Comparison of ENCODE assay signal across 23 cellular contexts in the genomic region with DNA sequence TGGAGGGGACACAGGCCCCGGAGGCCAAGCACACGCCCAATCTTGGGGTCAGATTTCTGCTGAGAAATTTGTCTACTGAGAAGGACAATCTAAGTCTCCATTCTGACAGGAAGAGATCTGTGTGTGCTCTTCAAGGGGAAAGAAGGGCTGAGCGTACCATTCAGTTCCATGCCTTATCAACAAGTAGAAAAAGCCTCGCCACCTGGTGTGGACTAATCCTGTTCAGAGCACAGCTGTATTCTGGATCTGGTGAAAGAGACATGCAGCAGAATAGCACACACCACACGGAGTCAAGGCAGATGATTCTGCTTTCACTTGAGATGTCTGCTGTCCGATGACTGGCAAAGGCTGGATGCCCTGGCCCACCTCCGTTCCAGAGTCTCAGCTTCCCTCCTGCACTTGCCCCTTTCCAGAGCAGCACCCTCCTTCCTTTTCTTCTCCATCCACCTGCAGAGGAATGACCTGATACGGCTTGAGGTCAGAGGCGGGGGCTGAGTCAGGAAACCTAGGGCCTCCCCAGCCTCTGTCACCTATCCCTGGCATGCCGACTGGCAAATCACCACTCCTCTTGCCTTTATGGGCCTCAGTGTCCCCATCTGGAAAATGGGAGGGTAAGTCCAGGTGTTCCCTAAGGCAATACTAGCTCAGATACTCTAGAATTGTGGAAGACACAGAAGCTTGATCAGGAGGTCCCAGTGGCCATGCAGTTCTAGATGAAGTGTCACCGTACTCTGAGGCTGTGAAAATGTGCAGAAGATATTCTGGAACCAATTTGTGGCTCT. TPM values are rescaled to one million over a fixed set of nuclear protein-coding genes. Genes with fewer than 3 reads are reported as not detected.
DNase-seq lines count a peak whose midpoint lies in the region; ATAC-seq, FAIRE-seq and TF ChIP-seq lines count a peak whose summit lies in the region.
"Had no signal": no experiment of that assay in that cellular context is flagged by ENCODE, and none has a peak within 500 bp of the region (broad histone marks: within the 10 kb centered on the region; RNA-seq: fewer than 3 reads in every experiment).

No MANE protein-coding gene starts in this region.

- intact Hi-C loops in HepG2 (cut with micrococcal nuclease; ENCODE audit: unreplicated experiment) (no loop called here), right lobe of liver (cut with DNase I) (loop anchor here in 1 of 2 donors (10.0 kb wide), 1 partner anchor 57 kb away; no protein-coding TSS in a partner anchor)
- intact Hi-C loops in dendritic cell treated with granulocyte-macrophage colony-stimulating factor and Interleukin-4, amounts not matched to agents 40 ng/mL and 50 ng/mL, for 4 days (cut with micrococcal nuclease), result no loop called here

- in situ Hi-C loops in HepG2 (cut with HindIII; ENCODE audit: extremely low pct_ligation_motif_present, low pct_unique_long_range_greater_than_20kb), result no loop called here

- H3K4me1 Mint-ChIP-seq in dendritic cell treated with granulocyte-macrophage colony-stimulating factor and Interleukin-4, amounts not matched to agents 40 ng/mL and 50 ng/mL, for 4 days (ENCODE audit: low read depth), result peaks cover 79% of the 10 kb centered on the region
- peaks cover 14% of the 10 kb centered on the region for H3K4me1 Mint-ChIP-seq in activated naive CD8-positive, alpha-beta T cell treated with anti-CD3 and anti-CD28 coated beads, Interleukin-2, amount 50 U/mL, for 24 hours

- no peak overlapping the region for H3K4me2 ChIP-seq in HepG2 (ENCODE audit: low read depth, low read length)
- H3K4me2 ChIP-seq in DND-41 (ENCODE audit: insufficient read depth, low read length), result no peak overlapping the region

- no peak for FAIRE-seq in HepG2 (lab: Jason Lieb, UNC)
- FAIRE-seq in frontal cortex (lab: Jason Lieb, UNC), result no peak
- FAIRE-seq: G401.6, GM12891, HTR-8/SVneo had no signal

- H3K9ac ChIP-seq in HepG2 (ENCODE audit: insufficient read depth, low read depth, low read length) (no peak overlapping the region), DND-41 (ENCODE audit: low read depth, low read length) (no peak overlapping the region)

- H3K9me3 ChIP-seq in HepG2 (ENCODE audit: low read length), result no peaks in the 10 kb centered on the region
- H3K9me3 ChIP-seq in right lobe of liver, result no peaks in the 10 kb centered on the region
- no peaks in the 10 kb centered on the region for H3K9me3 ChIP-seq in DND-41 (ENCODE audit: insufficient read depth, low read length, severe bottlenecking)
- H3K9me3 ChIP-seq in suprapubic skin, result no peaks in the 10 kb centered on the region
- H3K9me3 ChIP-seq: BE2C had no signal

- no peaks in the 10 kb centered on the region for H3K9me3 Mint-ChIP-seq in dendritic cell treated with granulocyte-macrophage colony-stimulating factor and Interleukin-4, amounts not matched to agents 40 ng/mL and 50 ng/mL, for 4 days
- H3K9me3 Mint-ChIP-seq in activated naive CD8-positive, alpha-beta T cell treated with anti-CD3 and anti-CD28 coated beads, Interleukin-2, amount 50 U/mL, for 24 hours, result no peaks in the 10 kb centered on the region
- H3K9me3 Mint-ChIP-seq: CD8-positive, alpha-beta T cell; HFFc6; IgD-negative memory B cell had no signal

- peaks cover 15% of the 10 kb centered on the region for H3K36me3 Mint-ChIP-seq in dendritic cell treated with granulocyte-macrophage colony-stimulating factor and Interleukin-4, amounts not matched to agents 40 ng/mL and 50 ng/mL, for 4 days (ENCODE audit: low read depth)
- H3K36me3 Mint-ChIP-seq in activated naive CD8-positive, alpha-beta T cell treated with anti-CD3 and anti-CD28 coated beads, Interleukin-2, amount 50 U/mL, for 24 hours (ENCODE audit: low read depth), result no peaks in the 10 kb centered on the region
- H3K36me3 Mint-ChIP-seq: CD8-positive, alpha-beta T cell had no signal

- peak overlapping the region; percentile 84 for H3K27ac Mint-ChIP-seq in dendritic cell treated with granulocyte-macrophage colony-stimulating factor and Interleukin-4, amounts not matched to agents 40 ng/mL and 50 ng/mL, for 4 days
- no peak overlapping the region for H3K27ac Mint-ChIP-seq in activated naive CD8-positive, alpha-beta T cell treated with anti-CD3 and anti-CD28 coated beads, Interleukin-2, amount 50 U/mL, for 24 hours
- H3K27ac Mint-ChIP-seq: CD8-positive, alpha-beta T cell; HFFc6; IgD-negative memory B cell had no signal

- TF ChIP-seq CTCF in HepG2 (CRISPR knock-in tag; IDR thresholded peaks at IDR 0.05) (no peak), right lobe of liver (IDR thresholded peaks at IDR 0.05) (no peak), DND-41 (IDR thresholded peaks at IDR 0.05; ENCODE audit: borderline replicate concordance, extremely low read depth, low read length, poor library complexity, severe bottlenecking) (no peak), suprapubic skin (IDR thresholded peaks at IDR 0.05) (no peak)

- TF ChIP-seq EP300 in HepG2 (IDR thresholded peaks at IDR 0.05; ENCODE audit: low read depth in 2 of 2, low read length in 2 of 2) (no peak), HepG2 (CRISPR knock-in tag; IDR thresholded peaks at IDR 0.05; ENCODE audit: borderline replicate concordance) (no peak), suprapubic skin (IDR thresholded peaks at IDR 0.05) (no peak)

- H3K4me3 ChIP-seq in HepG2 (replicated peaks in 1 of 3; ENCODE audit: insufficient read depth in 1 of 3, low read depth in 2 of 3, low read length in 3 of 3), result no peak overlapping the region
- no peak overlapping the region for H3K4me3 ChIP-seq in right lobe of liver
- H3K4me3 ChIP-seq in DND-41 (ENCODE audit: low read depth in 1 of 2, low read length in 2 of 2), result no peak overlapping the region
- H3K4me3 ChIP-seq in suprapubic skin, result no peak overlapping the region

- peaks cover 67% of the 10 kb centered on the region for H3K4me1 ChIP-seq in HepG2 (ENCODE audit: insufficient read depth, low read length)
- peaks cover 0 to 15% (median 2%) of the 10 kb centered on the region in 4 donors for H3K4me1 ChIP-seq in right lobe of liver
- H3K4me1 ChIP-seq in DND-41 (ENCODE audit: insufficient read depth, low read length), result no peaks in the 10 kb centered on the region
- peaks cover 3% of the 10 kb centered on the region for H3K4me1 ChIP-seq in suprapubic skin

- no peaks in the 10 kb centered on the region for H3K36me3 ChIP-seq in HepG2 (replicated peaks in 1 of 2; ENCODE audit: control insufficient read depth in 1 of 2, insufficient read depth in 2 of 2, low read length in 2 of 2)
- H3K36me3 ChIP-seq in right lobe of liver, result no peaks in the 10 kb centered on the region
- H3K36me3 ChIP-seq in DND-41 (ENCODE audit: insufficient read depth, low read length), result no peaks in the 10 kb centered on the region
- H3K36me3 ChIP-seq in suprapubic skin, result no peaks in the 10 kb centered on the region
- H3K36me3 ChIP-seq: BE2C had no signal

- no peaks in the 10 kb centered on the region for H3K27me3 Mint-ChIP-seq in dendritic cell treated with granulocyte-macrophage colony-stimulating factor and Interleukin-4, amounts not matched to agents 40 ng/mL and 50 ng/mL, for 4 days
- peaks cover 4% of the 10 kb centered on the region for H3K27me3 Mint-ChIP-seq in activated naive CD8-positive, alpha-beta T cell treated with anti-CD3 and anti-CD28 coated beads, Interleukin-2, amount 50 U/mL, for 24 hours

- H3K27ac ChIP-seq in HepG2 (ENCODE audit: extremely low read length, insufficient read depth, low read length) (no peak overlapping the region), right lobe of liver (no peak overlapping the region), DND-41 (ENCODE audit: low read length) (no peak overlapping the region), suprapubic skin (peak overlapping the region; percentile 73)

- H3K27me3 ChIP-seq in HepG2 (ENCODE audit: control insufficient read depth in 1 of 2, insufficient read depth in 2 of 2, low read length in 2 of 2) (no peaks in the 10 kb centered on the region), right lobe of liver (no peaks in the 10 kb centered on the region), DND-41 (ENCODE audit: insufficient read depth, low read length, poor library complexity) (no peaks in the 10 kb centered on the region), suprapubic skin (no peaks in the 10 kb centered on the region)
- H3K27me3 ChIP-seq: BE2C had no signal

- H3K79me2 ChIP-seq in HepG2 (ENCODE audit: insufficient read depth, low read length) (no peaks in the 10 kb centered on the region), DND-41 (ENCODE audit: insufficient read depth, low read length) (no peaks in the 10 kb centered on the region)

- TF ChIP-seq RAD21 in HepG2 (CRISPR knock-in tag; IDR thresholded peaks at IDR 0.05), result no peak

- DNase-seq in HepG2 (ENCODE audit: low spot score), result no peak
- no peak for DNase-seq in right lobe of liver
- no peak for DNase-seq in DND-41
- no peak for DNase-seq in suprapubic skin (ENCODE audit: low spot score in 2 of 2)
- DNase-seq in activated naive CD8-positive, alpha-beta T cell treated with anti-CD3 and anti-CD28 coated beads, Interleukin-2, amount 50 U/mL, for 24 hours, result no peak
- DNase-seq in frontal cortex (ENCODE audit: low spot score in 2 of 2), result no peak
- DNase-seq: BE2C; CD8-positive, alpha-beta T cell; COR-L47; DMS 273 treated with DMSO at 0.1 percent for 48 hours; DMS53; GOT3; H7; HFFc6; KG1 had no signal

- CTCF ChIA-PET in HepG2 (lab: Yijun Ruan, JAX; ENCODE audit: low intra/inter-chr PET ratio, low total read pairs), result no interaction called here

- no peak for ATAC-seq in HepG2
- no peak for ATAC-seq in right lobe of liver
- ATAC-seq in DND-41 (ENCODE audit: insufficient read depth, low read depth), result peak; percentile 39; the same call in 1 of the 3 replicates
- no peak for ATAC-seq in activated naive CD8-positive, alpha-beta T cell treated with anti-CD3 and anti-CD28 coated beads, Interleukin-2, amount 50 U/mL, for 24 hours
- ATAC-seq in GM18519 (IDR thresholded peaks at IDR 0.05; ENCODE audit: low FRiP score, unreplicated experiment), result no peak
- ATAC-seq: CD8-positive, alpha-beta T cell; HCT116 had no signal

- H4K20me1 ChIP-seq in HepG2 (ENCODE audit: insufficient read depth, low read length), result no peaks in the 10 kb centered on the region
- H4K20me1 ChIP-seq in DND-41 (ENCODE audit: insufficient read depth, low read length), result no peaks in the 10 kb centered on the region

- H2AFZ ChIP-seq in HepG2 (ENCODE audit: low read length) (no peak overlapping the region), DND-41 (ENCODE audit: low read depth, low read length) (no peak overlapping the region)

- 94% methylated on average over 9 of the region's 11 CpGs for WGBS in HepG2 (ENCODE audit: low lambda C conversion rate)
- 86% methylated on average over 4 of the region's 11 CpGs for WGBS in right lobe of liver (ENCODE audit: insufficient coverage, low coverage, low lambda C conversion rate, missing lambda C conversion rate)
- WGBS in suprapubic skin, result 86% methylated on average over 8 of the region's 11 CpGs

- TF ChIP-seq POLR2A in HepG2 (IDR thresholded peaks at IDR 0.05; ENCODE audit: insufficient read depth in 1 of 2, low read depth in 2 of 2, low read length in 2 of 2) (no peak), right lobe of liver (IDR thresholded peaks at IDR 0.05) (no peak), suprapubic skin (IDR thresholded peaks at IDR 0.05) (no peak)

- no peak overlapping the region for H3K4me3 Mint-ChIP-seq in dendritic cell treated with granulocyte-macrophage colony-stimulating factor and Interleukin-4, amounts not matched to agents 40 ng/mL and 50 ng/mL, for 4 days
- H3K4me3 Mint-ChIP-seq in activated naive CD8-positive, alpha-beta T cell treated with anti-CD3 and anti-CD28 coated beads, Interleukin-2, amount 50 U/mL, for 24 hours, result no peak overlapping the region
- H3K4me3 Mint-ChIP-seq: CD14-positive monocyte; CD8-positive, alpha-beta T cell; HFFc6; IgD-negative memory B cell had no signal

- BruUV-seq in HepG2 (replicated peaks; lab: Mats Ljungman, UMichigan), result no TSS peak

- POLR2A ChIA-PET in HepG2 (lab: Yijun Ruan, JAX), result interaction anchor here (1.9 kb wide), 1 partner anchor 12 kb away, joined by 10 read pairs; no protein-coding TSS in a partner anchor

RNA-seq across cellular contexts. Expression of a gene that starts 36.9 kb away (rescaled TPM):
- 145 and 265 TPM in 2 replicates for total RNA-seq in HepG2 (2016; rRNA removed; fragmentation: Illumina TruSeq; extraction: Trizol)
- 38.3 and 41.8 TPM in 2 replicates for total RNA-seq in HepG2 (2016; cell fraction: cytosol; rRNA removed; fragmentation: Illumina TruSeq; extraction: Trizol; ENCODE audit: low read depth)
- total RNA-seq in HepG2 (2016; cell fraction: insoluble cytoplasmic fraction; rRNA removed; fragmentation: Illumina TruSeq; extraction: Trizol), result 147 and 263 TPM in 2 replicates
- total RNA-seq in HepG2 (2016; cell fraction: membrane; rRNA removed; fragmentation: Illumina TruSeq; extraction: Trizol), result 76.7 and 76.8 TPM in 2 replicates
- total RNA-seq in HepG2 (2016; cell fraction: nucleus; rRNA removed; fragmentation: Illumina TruSeq; extraction: Trizol), result 192 and 212 TPM in 2 replicates
- 653 and 707 TPM in 2 replicates for polyA plus RNA-seq in HepG2 (2011; rRNA removed)
- 619 and 690 TPM in 2 replicates for polyA plus RNA-seq in HepG2 (2011; cell fraction: cytosol; rRNA removed)
- polyA plus RNA-seq in HepG2 (2011; cell fraction: nucleus; rRNA removed), result 438 and 468 TPM in 2 replicates
- polyA plus RNA-seq in HepG2 (2012), result 370 and 429 TPM in 2 replicates
- 85.5 and 99.3 TPM in 2 replicates for polyA plus RNA-seq in HepG2 (2016; cell fraction: cytosol; fragmentation: Illumina TruSeq; extraction: Trizol; ENCODE audit: low read depth)
- 143 and 146 TPM in 2 replicates for polyA plus RNA-seq in HepG2 (2016; cell fraction: insoluble cytoplasmic fraction; fragmentation: Illumina TruSeq; extraction: Trizol; ENCODE audit: low read depth)
- 90.8 and 95.9 TPM in 2 replicates for polyA plus RNA-seq in HepG2 (2016; cell fraction: membrane; fragmentation: Illumina TruSeq; extraction: Trizol; ENCODE audit: low read depth)
- polyA plus RNA-seq in HepG2 (2016; cell fraction: nucleus; fragmentation: Illumina TruSeq; extraction: Trizol; ENCODE audit: insufficient read depth, low read depth), result 337 and 346 TPM in 2 replicates
- polyA minus RNA-seq in HepG2 (2011; rRNA and poly(A)+ RNA removed; ENCODE audit: low replicate concordance), result 0.44 and 261 TPM in 2 replicates
- 172 and 190 TPM in 2 replicates for polyA minus RNA-seq in HepG2 (2011; cell fraction: cytosol; rRNA and poly(A)+ RNA removed)
- 126 and 165 TPM in 2 replicates for polyA minus RNA-seq in HepG2 (2011; cell fraction: nucleus; rRNA and poly(A)+ RNA removed)
- total RNA-seq in right lobe of liver, result 100 to 1,000 TPM in 2 of 6 experiments, 10 to 100 TPM in 4; 32.0 to 183 (median 98.1) TPM
- total RNA-seq in suprapubic skin, result 100 to 1,000 TPM in 3 of 4 donors, 10 to 100 TPM in 1; 98.4 to 308 (median 219) TPM
- 4.9 TPM for total RNA-seq in frontal cortex
